Comparison of ENCODE assay signal across 8 cellular contexts in genomic region chr1:120972863-120973262, GRCh38.
A peak's percentile ranks its signal among the peaks of the same experiment; 100 is the strongest.
DNase-seq lines count a peak whose midpoint lies in the region; FAIRE-seq and TF ChIP-seq lines count a peak whose summit lies in the region.
"Not testable (repeated sequence)": the region's sequence is repeated elsewhere in the genome, so short reads cannot be mapped to it uniquely, and the experiment has no call there.

No MANE protein-coding gene starts in this region.

- not testable (repeated sequence) for H3K9me3 Mint-ChIP-seq in Calu3 (ENCODE audit: low read depth, unreplicated experiment)

- H3K4me1 Mint-ChIP-seq in Calu3 (ENCODE audit: low read depth, unreplicated experiment), result not testable (repeated sequence)

- not testable (repeated sequence) for H3K36me3 Mint-ChIP-seq in Calu3 (ENCODE audit: insufficient read depth, unreplicated experiment)

- not testable (repeated sequence) for TF ChIP-seq POLR2A in testis (IDR thresholded peaks at IDR 0.05)

- not testable (repeated sequence) for H3K27me3 Mint-ChIP-seq in Calu3 (ENCODE audit: unreplicated experiment)

- H3K9me3 ChIP-seq in testis, result not testable (repeated sequence)

- not testable (repeated sequence) for H3K27ac ChIP-seq in testis

- peak; percentile 52 for DNase-seq in Calu3
- peak; percentile 40 for DNase-seq in M059J (ENCODE audit: low read depth)
- DNase-seq in SKM-1 (lab: John Stamatoyannopoulos, UW; ENCODE audit: unreplicated experiment), result peak; percentile 1
- DNase-seq in bronchial epithelial cell (ENCODE audit: low read depth), result peak; percentile 53
- peak; percentile 35 for DNase-seq in foreskin melanocyte
- DNase-seq in kidney tubule cell (ENCODE audit: low spot score), result peak; percentile 66
- DNase-seq in non-pigmented ciliary epithelial cell (ENCODE audit: low read depth), result peak; percentile 0
- peak; percentile 30 for DNase-seq in testis

- WGBS in testis, 2 donors, result 6 to 70% methylated on average over 1 of the region's 2 CpGs

- not testable (repeated sequence) for TF ChIP-seq CTCF in Calu3 (IDR thresholded peaks at IDR 0.05; ENCODE audit: unreplicated experiment); bronchial epithelial cell (IDR thresholded peaks at IDR 0.05; ENCODE audit: insufficient read depth, low read length, severe bottlenecking); testis (IDR thresholded peaks at IDR 0.05)

- not testable (repeated sequence) for FAIRE-seq in bronchial epithelial cell (lab: Jason Lieb, UNC)

- not testable (repeated sequence) for H3K27me3 ChIP-seq in bronchial epithelial cell (ENCODE audit: control insufficient read depth, insufficient read depth, low read length); testis

- BruUV-seq in Calu3 (replicated peaks; lab: Mats Ljungman, UMichigan), result not testable (repeated sequence)

- CTCF ChIA-PET in Calu3 (lab: Charles Lee), result not testable (repeated sequence)

- not testable (repeated sequence) for H3K36me3 ChIP-seq in bronchial epithelial cell (ENCODE audit: control insufficient read depth, insufficient read depth, low read length); testis (ENCODE audit: low read depth, missing control alignments)

- H3K27ac Mint-ChIP-seq in Calu3 (ENCODE audit: unreplicated experiment), result not testable (repeated sequence)

- intact Hi-C loops in Calu3 (cut with micrococcal nuclease; ENCODE audit: unreplicated experiment); testis (cut with DNase I; ENCODE audit: low total_unique reads): not testable (repeated sequence)

- not testable (repeated sequence) for H3K4me3 Mint-ChIP-seq in Calu3 (ENCODE audit: low read depth, unreplicated experiment)

- H3K4me3 ChIP-seq in bronchial epithelial cell (ENCODE audit: low read depth, low read length); testis: not testable (repeated sequence)

- H3K4me1 ChIP-seq in testis, result not testable (repeated sequence)

Comparison
In these comparisons a context has a peak if more than half of its experiments do, and no peak if none do; other contexts are left out.
1. DNase-seq: peak in every context shown above with its lines; median percentile 66 in kidney tubule cell; 53 in bronchial epithelial cell; 52 in Calu3; 40 in M059J; 35 in foreskin melanocyte; 30 in testis; 1 in SKM-1; 0 in non-pigmented ciliary epithelial cell.